9 cellular contexts compared by ENCODE assay signal in the genomic region with DNA sequence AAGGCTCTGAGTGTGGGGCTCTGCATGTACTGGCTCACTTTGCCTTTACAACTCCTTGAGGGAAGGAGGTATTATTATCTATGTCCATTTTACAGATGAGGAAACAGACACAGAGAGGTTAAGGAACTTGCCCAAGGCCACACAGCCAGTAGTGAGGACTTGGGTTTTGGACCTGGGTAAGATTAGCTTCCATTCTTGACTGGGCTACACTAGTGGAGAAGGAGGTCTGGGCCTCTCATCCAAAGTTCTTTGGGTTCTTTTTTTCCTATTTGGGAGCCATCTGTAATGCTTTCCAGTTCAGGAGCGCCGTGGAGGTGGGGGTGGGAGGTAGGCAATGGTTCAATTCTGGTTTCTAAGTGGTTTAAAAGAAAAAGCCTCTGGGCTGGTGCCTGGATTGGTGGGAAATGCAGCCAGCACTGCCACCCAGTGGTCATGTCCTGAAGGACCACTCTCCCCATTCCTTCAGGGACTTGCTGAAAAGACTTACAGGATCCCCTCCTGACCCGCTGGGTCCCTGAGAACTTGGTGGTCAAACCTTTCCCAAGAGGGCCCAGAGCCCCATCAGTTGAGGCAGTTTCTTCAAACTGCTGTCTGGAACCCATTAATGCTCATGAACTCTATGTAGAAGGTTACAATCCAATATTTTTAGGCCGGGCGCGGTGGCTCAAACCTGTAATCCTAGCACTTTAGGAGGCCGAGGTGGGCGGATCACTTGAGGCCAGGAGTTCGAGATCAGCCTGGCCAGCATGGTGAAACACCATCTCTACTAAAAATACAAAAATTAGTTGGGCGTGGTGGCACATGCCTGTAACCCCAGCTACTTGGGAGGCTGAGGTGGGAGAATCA. TPM values are rescaled to one million over a fixed set of nuclear protein-coding genes. Genes with fewer than 3 reads are reported as not detected.
DNase-seq lines count a peak whose midpoint lies in the region; ATAC-seq and TF ChIP-seq lines count a peak whose summit lies in the region.
"Had no signal": no experiment of that assay in that cellular context is flagged by ENCODE, and none has a peak within 500 bp of the region (broad histone marks: within the 10 kb centered on the region; RNA-seq: fewer than 3 reads in every experiment).

No MANE protein-coding gene starts in this region.

- H3K4me3 ChIP-seq in AG10803 (ENCODE audit: low read length) (no peak overlapping the region), NT2/D1 (ENCODE audit: insufficient read length, low read depth) (no peak overlapping the region)
- H3K4me3 ChIP-seq in naive thymus-derived CD4-positive, alpha-beta T cell (ENCODE audit: low read length), result no peak overlapping the region

- peak; percentile 91 for TF ChIP-seq CTCF in AG10803 (conservative IDR thresholded peaks at IDR 0.05; ENCODE audit: low read length)

- DNase-seq in AG10803 (ENCODE audit: low read depth) (peak; percentile 69), NT2/D1 (ENCODE audit: low read depth, low spot score) (peak; percentile 77), stromal cell of bone marrow (ENCODE audit: low read depth) (peak; percentile 47)
- peak; percentile 80 for DNase-seq in activated CD8-positive, alpha-beta memory T cell treated with anti-CD3 and anti-CD28 coated beads, Interleukin-2, amount 50 U/mL, for 48 hours
- peak; percentile 31 to 66 (median 54) for DNase-seq in naive thymus-derived CD4-positive, alpha-beta T cell

- no peaks in the 10 kb centered on the region for H3K9me3 ChIP-seq in NT2/D1 (ENCODE audit: insufficient read depth, low read length)
- H3K9me3 ChIP-seq in naive thymus-derived CD4-positive, alpha-beta T cell (ENCODE audit: control insufficient read depth in 2 of 3, low read length in 3 of 3), result no peaks in the 10 kb centered on the region

- no peak overlapping the region for H3K27ac ChIP-seq in naive thymus-derived CD4-positive, alpha-beta T cell (ENCODE audit: low read depth, low read length)

- no peak overlapping the region for H3K9ac ChIP-seq in NT2/D1 (ENCODE audit: insufficient read length, low read depth)

- no peaks in the 10 kb centered on the region for H3K27me3 ChIP-seq in NT2/D1 (ENCODE audit: insufficient read depth, insufficient read length)
- no peaks in the 10 kb centered on the region for H3K27me3 ChIP-seq in naive thymus-derived CD4-positive, alpha-beta T cell (ENCODE audit: control insufficient read depth in 2 of 2, insufficient read depth in 2 of 2, low read length in 2 of 2)

- peaks cover 0 to 1% (median 0%) of the 10 kb centered on the region in 7 donors for H3K4me1 Mint-ChIP-seq in naive thymus-derived CD4-positive, alpha-beta T cell

- no peaks in the 10 kb centered on the region for H3K36me3 Mint-ChIP-seq in naive thymus-derived CD4-positive, alpha-beta T cell

- no peaks in the 10 kb centered on the region for H3K9me3 Mint-ChIP-seq in naive thymus-derived CD4-positive, alpha-beta T cell
- H3K9me3 Mint-ChIP-seq: stimulated activated naive CD8-positive, alpha-beta T cell treated with anti-CD3 and anti-CD28 coated beads, Interleukin-15, Interleukin-2, amounts not matched to agents 100 ng/mL and 50 ng/mL, for 24 hours had no signal

- H3K36me3 ChIP-seq in NT2/D1 (ENCODE audit: insufficient read depth, insufficient read length, low read length), result no peaks in the 10 kb centered on the region
- no peaks in the 10 kb centered on the region for H3K36me3 ChIP-seq in naive thymus-derived CD4-positive, alpha-beta T cell (ENCODE audit: control insufficient read depth in 2 of 3, insufficient read depth in 3 of 3, low read length in 3 of 3)

- H3K4me3 Mint-ChIP-seq in naive thymus-derived CD4-positive, alpha-beta T cell, result no peak overlapping the region
- H3K4me3 Mint-ChIP-seq: stimulated activated naive CD8-positive, alpha-beta T cell treated with anti-CD3 and anti-CD28 coated beads, Interleukin-15, Interleukin-2, amounts not matched to agents 100 ng/mL and 50 ng/mL, for 24 hours had no signal

- intact Hi-C loops in naive thymus-derived CD4-positive, alpha-beta T cell (cut with micrococcal nuclease), result loop anchor here (1.0 to 5.0 kb wide), 6 partner anchors 14 to 271 kb away; partner anchors contain the start of gene SFXN5 (in 2 of the 2)

- CTCF ChIA-PET in naive thymus-derived CD4-positive, alpha-beta T cell (lab: Charles Lee), result interaction anchor here (1.0 to 6.3 kb wide), 4 partner anchors 13 to 172 kb away, joined by 3 to 31 read pairs (median 6); no protein-coding TSS in a partner anchor

- ATAC-seq in GM18517 (IDR thresholded peaks at IDR 0.05; ENCODE audit: unreplicated experiment) (peak; percentile 79), HG03280 (IDR thresholded peaks at IDR 0.05; ENCODE audit: unreplicated experiment) (peak; percentile 85), esophagus mucosa (peak; percentile 75)
- ATAC-seq in naive thymus-derived CD4-positive, alpha-beta T cell, result peak; percentile 88

- peaks cover 0 to 15% (median 11%) of the 10 kb centered on the region in 5 donors for H3K27me3 Mint-ChIP-seq in naive thymus-derived CD4-positive, alpha-beta T cell

- no peaks in the 10 kb centered on the region for H3K4me1 ChIP-seq in NT2/D1 (ENCODE audit: insufficient read depth, insufficient read length)
- no peaks in the 10 kb centered on the region for H3K4me1 ChIP-seq in naive thymus-derived CD4-positive, alpha-beta T cell (ENCODE audit: control insufficient read depth in 2 of 2, insufficient read depth in 2 of 2, low read length in 2 of 2)

- no peak overlapping the region for H3K27ac Mint-ChIP-seq in naive thymus-derived CD4-positive, alpha-beta T cell
- H3K27ac Mint-ChIP-seq: stimulated activated naive CD8-positive, alpha-beta T cell treated with anti-CD3 and anti-CD28 coated beads, Interleukin-15, Interleukin-2, amounts not matched to agents 100 ng/mL and 50 ng/mL, for 24 hours had no signal

- POLR2A ChIA-PET in naive thymus-derived CD4-positive, alpha-beta T cell (lab: Charles Lee), result no interaction called here

RNA-seq across cellular contexts. Expression of gene NOTO, which starts 38.6 kb away (rescaled TPM):
- total RNA-seq in esophagus mucosa, result not detected
- not detected for total RNA-seq in naive thymus-derived CD4-positive, alpha-beta T cell
- polyA plus RNA-seq in naive thymus-derived CD4-positive, alpha-beta T cell, result not detected

RNA-seq across cellular contexts. Expression of gene SMYD5, which starts 50.3 kb away (rescaled TPM):
- total RNA-seq in esophagus mucosa, result 11.7 TPM
- 10 to 100 TPM; 25.1 to 76.2 (median 42.7) TPM for total RNA-seq in naive thymus-derived CD4-positive, alpha-beta T cell
- polyA plus RNA-seq in naive thymus-derived CD4-positive, alpha-beta T cell, result 10 to 100 TPM; 25.6 to 28.0 TPM

RNA-seq across cellular contexts. Expression of gene RAB11FIP5, which starts 51.0 kb away (rescaled TPM):
- total RNA-seq in esophagus mucosa, result 10.4 TPM
- total RNA-seq in naive thymus-derived CD4-positive, alpha-beta T cell, result 10 to 100 TPM in 3 of 5 experiments, 1 to 10 TPM in 2; 8.6 to 13.2 (median 11.2) TPM
- polyA plus RNA-seq in naive thymus-derived CD4-positive, alpha-beta T cell, result 10 to 100 TPM in 1 of 2 donors, 1 to 10 TPM in 1; 5.6 to 12.0 TPM
